In the genomic region with DNA sequence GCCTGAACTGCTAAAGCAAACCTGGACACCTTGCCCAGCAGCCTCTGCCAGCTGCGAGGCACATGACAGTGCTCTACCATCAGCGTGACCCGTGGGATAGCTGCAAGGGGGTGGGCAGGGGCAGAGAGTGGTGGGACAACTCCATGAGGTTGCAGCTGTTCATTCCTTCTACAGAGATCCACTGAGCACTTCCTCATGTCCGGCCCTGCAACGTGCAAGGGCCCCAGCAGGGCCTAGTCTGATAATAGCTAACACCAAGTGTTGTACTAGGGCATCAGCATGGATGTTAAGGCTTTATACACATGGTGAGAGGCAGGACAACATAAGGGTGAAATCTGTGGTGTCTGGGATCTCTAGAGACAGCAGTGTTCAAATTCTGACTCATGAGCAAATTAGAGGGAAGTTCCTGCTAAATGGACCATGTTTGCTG, we compare ENCODE assay signal across 1 cellular context.
TF ChIP-seq lines count a peak whose summit lies in the region.

No MANE protein-coding gene starts in this region.

TF ChIP-seq in WTC11, 78 proteins besides CTCF, POLR2A, EP300 and RAD21 (continued from another document):
- TF ChIP-seq AFF4 (CRISPR knock-in tag; IDR thresholded peaks at IDR 0.05; ENCODE audit: borderline replicate concordance): no peak
